24 cellular contexts compared by ENCODE assay signal in genomic region chr11:123551085-123551484, GRCh38.
"Had no signal": no experiment of that assay in that cellular context is flagged by ENCODE, and none has a peak within 500 bp of the region (broad histone marks: within the 10 kb centered on the region; RNA-seq: fewer than 3 reads in every experiment).

No MANE protein-coding gene starts in this region.

- H3K36me3 ChIP-seq: ascending aorta, brain microvascular endothelial cell, esophagus squamous epithelium had no signal

- H3K27ac ChIP-seq: ascending aorta, brain microvascular endothelial cell, esophagus squamous epithelium had no signal

- DNase-seq: activated B cell treated with CpG ODN at 0.5 μM for 24 hours; activated CD4-positive, alpha-beta T cell treated with anti-CD3 and anti-CD28 coated beads for 48 hours; activated CD4-positive, alpha-beta T cell treated with anti-CD3 and anti-CD28 coated beads, Interleukin-2, amount 50 U/mL, for 1 hour; activated CD4-positive, alpha-beta T cell treated with anti-CD3 and anti-CD28 coated beads, Interleukin-2, amount 50 U/mL, for 48 hours; activated CD8-positive, alpha-beta memory T cell treated with anti-CD3 and anti-CD28 coated beads for 24 hours; activated CD8-positive, alpha-beta T cell treated with anti-CD3 and anti-CD28 coated beads for 36 hours; activated effector memory CD4-positive, alpha-beta T cell treated with Interleukin-2 at 50 U/mL for 16 hours; activated naive CD4-positive, alpha-beta T cell treated with anti-CD3 and anti-CD28 coated beads, Interleukin-2, amount 10 ng/mL, durations not matched to agents 7 days and 5 days; activated naive CD8-positive, alpha-beta T cell treated with anti-CD3 and anti-CD28 coated beads, Interleukin-2, amount 10 ng/mL, durations not matched to agents 7 days and 5 days; activated T-cell treated with anti-CD3 and anti-CD28 coated beads, Interleukin-2, amount 50 U/mL, for 4 hours; brain microvascular endothelial cell; cortex of kidney; dermis blood vessel endothelial cell; effector CD4-positive, alpha-beta T cell; effector memory CD8-positive, alpha-beta T cell; erythroblast; esophagus squamous epithelium; foreskin fibroblast; head of caudate nucleus; T-helper 2 cell had no signal

- H3K4me1 ChIP-seq: ascending aorta had no signal

- H3K9me3 ChIP-seq: ascending aorta, esophagus squamous epithelium had no signal

- ATAC-seq: activated CD4-positive, CD25-positive, alpha-beta regulatory T cell treated with anti-CD3 and anti-CD28 coated beads, Interleukin-2, amount 50 U/mL, for 24 hours; activated CD8-positive, alpha-beta T cell treated with anti-CD3 and anti-CD28 coated beads for 36 hours; activated naive CD4-positive, alpha-beta T cell treated with anti-CD3 and anti-CD28 coated beads, Interleukin-2, amount 50 U/mL, for 72 hours; activated T-cell treated with anti-CD3 and anti-CD28 coated beads, Interleukin-2, amount 50 U/mL, for 4 hours; activated T-helper 17 cell treated with anti-CD3 and anti-CD28 coated beads, Interleukin-2, amount 50 U/mL, for 72 hours; effector memory CD8-positive, alpha-beta T cell had no signal

- H3K27me3 ChIP-seq: ascending aorta, brain microvascular endothelial cell had no signal

- H3K4me3 ChIP-seq: ascending aorta, esophagus squamous epithelium had no signal
